16 cellular contexts compared by ENCODE assay signal in the genomic region with DNA sequence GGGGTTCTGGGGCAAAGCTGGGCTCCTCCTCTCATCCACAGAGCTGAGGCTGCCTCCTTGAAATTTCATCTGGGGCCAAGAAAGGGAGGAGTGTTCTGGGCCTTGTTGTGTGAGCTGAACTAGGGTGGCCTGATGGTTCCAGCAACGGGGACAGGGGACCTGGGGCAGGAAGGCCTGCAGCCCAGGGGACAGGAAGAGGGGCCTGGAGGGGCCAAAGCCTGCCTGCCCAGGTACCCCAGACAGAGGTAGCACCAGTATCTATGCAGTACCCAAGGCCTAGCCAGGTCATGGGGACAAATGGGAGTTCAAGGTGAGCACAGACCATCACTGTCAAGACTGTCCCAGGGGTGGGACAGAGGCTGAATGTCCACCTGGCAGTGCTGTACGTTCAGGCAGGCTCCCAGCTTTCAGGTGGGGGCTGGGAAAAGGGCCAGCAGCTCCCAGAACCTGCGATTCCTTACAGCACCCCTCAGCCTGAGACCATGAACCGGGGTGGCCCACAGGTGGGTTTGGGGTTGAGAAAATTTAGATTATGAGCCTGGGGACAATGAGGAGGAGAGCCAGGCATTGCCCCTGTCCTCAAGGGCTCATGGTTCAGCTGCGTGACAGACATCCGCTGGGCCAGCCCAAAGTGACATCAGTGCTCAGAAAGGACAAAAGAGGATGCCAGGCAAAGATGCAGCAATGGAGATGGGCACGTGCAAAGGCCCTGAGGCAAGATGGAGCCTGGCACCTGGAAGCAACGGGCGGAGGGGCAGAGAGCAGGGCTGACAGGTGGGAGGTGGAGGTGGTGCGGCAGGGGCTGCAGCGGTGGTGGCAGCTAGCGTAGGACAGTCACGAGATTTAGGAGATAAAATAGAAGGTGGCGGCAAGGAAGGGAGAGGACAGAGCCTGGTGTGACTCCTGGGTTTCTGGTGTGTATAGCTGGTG. TPM values are rescaled to one million over a fixed set of nuclear protein-coding genes. Genes with fewer than 3 reads are reported as not detected.
DNase-seq lines count a peak whose midpoint lies in the region; ATAC-seq and TF ChIP-seq lines count a peak whose summit lies in the region.
"Had no signal": no experiment of that assay in that cellular context is flagged by ENCODE, and none has a peak within 500 bp of the region (broad histone marks: within the 10 kb centered on the region; RNA-seq: fewer than 3 reads in every experiment).

No MANE protein-coding gene starts in this region.

- H3K27ac Mint-ChIP-seq in Caco-2 (ENCODE audit: unreplicated experiment): peak overlapping the region; percentile 64
- peak overlapping the region; percentile 99 for H3K27ac Mint-ChIP-seq in activated T-helper 17 cell treated with anti-CD3 and anti-CD28 coated beads, Interleukin-2, amount 50 U/mL, for 72 hours

- no peaks in the 10 kb centered on the region for H3K4me1 Mint-ChIP-seq in Caco-2 (ENCODE audit: low read depth, unreplicated experiment)
- peaks cover 38% of the 10 kb centered on the region for H3K4me1 Mint-ChIP-seq in activated T-helper 17 cell treated with anti-CD3 and anti-CD28 coated beads, Interleukin-2, amount 50 U/mL, for 72 hours

- DNase-seq in Caco-2 (peak in 1 of 2 experiments; percentile 22), mesenteric fat pad (ENCODE audit: low spot score) (peak; percentile 76), occipital lobe (lab: John Stamatoyannopoulos, UW) (no peak), SIG-M5 (lab: John Stamatoyannopoulos, UW) (no peak), Ammon's horn (ENCODE audit: low spot score) (no peak)
- DNase-seq: activated CD4-positive, CD25-positive, alpha-beta regulatory T cell; NCI-H1417; NCI-H510A had no signal

- no peak overlapping the region for H3K4me3 ChIP-seq in ACC112 (ENCODE audit: low read depth, low read length)
- no peak overlapping the region for H3K4me3 ChIP-seq in Caco-2 (ENCODE audit: low read depth, low read length)
- H3K4me3 ChIP-seq: adrenal gland, gastrocnemius medialis had no signal

- H2AFZ ChIP-seq in ACC112 (ENCODE audit: low read length, unreplicated experiment): peak overlapping the region; percentile 16

- no peaks in the 10 kb centered on the region for H3K36me3 ChIP-seq in ACC112 (ENCODE audit: insufficient read depth, low read length)
- H3K36me3 ChIP-seq in Caco-2 (ENCODE audit: control insufficient read depth, insufficient read depth, low read length): no peaks in the 10 kb centered on the region
- H3K36me3 ChIP-seq: adrenal gland, gastrocnemius medialis had no signal

- ATAC-seq in activated T-helper 17 cell treated with anti-CD3 and anti-CD28 coated beads, Interleukin-2, amount 50 U/mL, for 72 hours (replicated peaks): no peak
- no peak for ATAC-seq in GM21576 (IDR thresholded peaks at IDR 0.05; ENCODE audit: unreplicated experiment)
- ATAC-seq: gastrocnemius medialis, left colon had no signal

- H3K36me3 Mint-ChIP-seq in Caco-2 (ENCODE audit: insufficient read depth, unreplicated experiment): peaks cover 4% of the 10 kb centered on the region
- H3K36me3 Mint-ChIP-seq in activated T-helper 17 cell treated with anti-CD3 and anti-CD28 coated beads, Interleukin-2, amount 50 U/mL, for 72 hours (ENCODE audit: low read depth): peaks cover 79% of the 10 kb centered on the region

- no peak overlapping the region for H3K4me3 Mint-ChIP-seq in Caco-2 (ENCODE audit: unreplicated experiment)
- H3K4me3 Mint-ChIP-seq in activated T-helper 17 cell treated with anti-CD3 and anti-CD28 coated beads, Interleukin-2, amount 50 U/mL, for 72 hours: peak overlapping the region; percentile 82

- peaks cover 24% of the 10 kb centered on the region for H3K4me1 ChIP-seq in ACC112 (ENCODE audit: control insufficient read depth, insufficient read depth, low read length, unreplicated experiment)
- H3K4me1 ChIP-seq in Caco-2: no peaks in the 10 kb centered on the region

- no TSS peak for BruUV-seq in Caco-2 (replicated peaks; lab: Mats Ljungman, UMichigan)

- H3K79me2 ChIP-seq in ACC112 (ENCODE audit: control insufficient read depth, insufficient read depth, low read length, unreplicated experiment): no peaks in the 10 kb centered on the region

- no peaks in the 10 kb centered on the region for H3K27me3 Mint-ChIP-seq in Caco-2 (ENCODE audit: insufficient read depth, unreplicated experiment)
- H3K27me3 Mint-ChIP-seq in activated T-helper 17 cell treated with anti-CD3 and anti-CD28 coated beads, Interleukin-2, amount 50 U/mL, for 72 hours: no peaks in the 10 kb centered on the region

- peak overlapping the region; percentile 40 for H3K27ac ChIP-seq in ACC112 (ENCODE audit: low read depth, low read length)
- H3K27ac ChIP-seq: adrenal gland, gastrocnemius medialis had no signal

- CTCF ChIA-PET in Caco-2 (lab: Charles Lee): interaction anchor here (0.9 to 1.8 kb wide), 2 partner anchors 28 to 520 kb away, joined by 4 to 9 read pairs; a partner anchor contains a TSS

- no peaks in the 10 kb centered on the region for H3K9me3 Mint-ChIP-seq in Caco-2 (ENCODE audit: unreplicated experiment)
- H3K9me3 Mint-ChIP-seq in activated T-helper 17 cell treated with anti-CD3 and anti-CD28 coated beads, Interleukin-2, amount 50 U/mL, for 72 hours: no peaks in the 10 kb centered on the region

- H3K27me3 ChIP-seq in ACC112 (ENCODE audit: insufficient read depth, low read length) (no peaks in the 10 kb centered on the region), Caco-2 (replicated peaks; ENCODE audit: control insufficient read depth, insufficient read depth, low read length) (no peaks in the 10 kb centered on the region)
- H3K27me3 ChIP-seq: adrenal gland, gastrocnemius medialis had no signal

- intact Hi-C loops in Caco-2 (cut with micrococcal nuclease; ENCODE audit: unreplicated experiment): no loop called here

- no peak for TF ChIP-seq CTCF in Caco-2 (IDR thresholded peaks at IDR 0.05; ENCODE audit: insufficient read depth in 1 of 2, low read depth in 1 of 2, low read length in 1 of 2, severe bottlenecking in 1 of 2, unreplicated experiment in 1 of 2)

- no peaks in the 10 kb centered on the region for H3K9me3 ChIP-seq in Caco-2
- H3K9me3 ChIP-seq: adrenal gland, gastrocnemius medialis had no signal

- POLR2A ChIA-PET in Caco-2 (lab: Charles Lee): no interaction called here

RNA-seq across cellular contexts. Expression of a gene that starts 28.0 kb away (rescaled TPM):
- total RNA-seq in Caco-2 (2022) (not detected in 2 replicates), mesenteric fat pad (24.8 TPM), occipital lobe (0.62 TPM)
- 100 to 1,000 TPM; 125 to 137 TPM for total RNA-seq in activated T-helper 17 cell treated with anti-CD3 and anti-CD28 coated beads, Interleukin-2, amount 50 U/mL, for 72 hours
- total RNA-seq: osteocyte, RPMI7951 had no signal

RNA-seq across cellular contexts. Expression of a gene that starts 48.0 kb away (rescaled TPM):
- total RNA-seq in Caco-2 (2022): 224 and 237 TPM in 2 replicates
- total RNA-seq in activated T-helper 17 cell treated with anti-CD3 and anti-CD28 coated beads, Interleukin-2, amount 50 U/mL, for 72 hours: 10 to 100 TPM in 1 of 2 donors, 1 to 10 TPM in 1; 9.6 to 27.6 TPM
- total RNA-seq in mesenteric fat pad: 558 TPM
- 202 TPM for total RNA-seq in occipital lobe

Comparison
In these comparisons a context has a peak if more than half of its experiments do, and no peak if none do; other contexts are left out.
1. RNA of a gene that starts 28.0 kb away (total RNA-seq): 125 to 137 TPM in activated T-helper 17 cell treated with anti-CD3 and anti-CD28 coated beads, Interleukin-2, amount 50 U/mL, for 72 hours and 24.8 TPM in mesenteric fat pad (single experiment); 0.62 TPM in occipital lobe (single experiment) and not detected in Caco-2; every median in the first group is over 10 times any median in the second.